ENCODE assay signal across 8 cellular contexts in genomic region chr6:118893095-118893881, GRCh38.
DNase-seq lines count a peak whose midpoint lies in the region; ATAC-seq and TF ChIP-seq lines count a peak whose summit lies in the region.

No MANE protein-coding gene starts in this region.

- peak overlapping the region; percentile 48 for H2AFZ ChIP-seq in neuron (ENCODE audit: low read depth, low read length)

- no peaks in the 10 kb centered on the region for H3K9me3 ChIP-seq in neuron (ENCODE audit: low read length)

- H3K36me3 ChIP-seq in neuron (ENCODE audit: insufficient read depth, low read length), result peaks cover 7% of the 10 kb centered on the region

- peak overlapping the region; percentile 83 for H3K4me3 ChIP-seq in AG10803 (ENCODE audit: low read length)
- H3K4me3 ChIP-seq in neuron (ENCODE audit: low read length), result peak overlapping the region; percentile 51

- DNase-seq in AG10803 (ENCODE audit: low read depth) (peak; percentile 66), NCI-H2227 treated with DMSO at 0.1 percent for 48 hours (lab: John Stamatoyannopoulos, UW) (peak; percentile 90), fibroblast of peridontal ligament (ENCODE audit: extremely low read depth) (peak; percentile 82), germinal center (ENCODE audit: low spot score) (no peak)
- DNase-seq in activated CD8-positive, alpha-beta memory T cell treated with anti-CD3 and anti-CD28 coated beads, Interleukin-2, amount 50 U/mL, for 1 hour (ENCODE audit: extremely low read depth), result peak; percentile 27

- no peaks in the 10 kb centered on the region for H3K27me3 ChIP-seq in neuron (ENCODE audit: insufficient read depth, low read length)

- no peak for TF ChIP-seq CTCF in AG10803 (conservative IDR thresholded peaks at IDR 0.05; ENCODE audit: low read length)

- ATAC-seq in GM18867 (IDR thresholded peaks at IDR 0.05; ENCODE audit: unreplicated experiment) (peak; percentile 9), HG03342 (IDR thresholded peaks at IDR 0.05; ENCODE audit: unreplicated experiment) (peak; percentile 18)

- H3K4me1 ChIP-seq in neuron (ENCODE audit: insufficient read depth, low read length), result peaks cover 32% of the 10 kb centered on the region
